37 cellular contexts compared by ENCODE assay signal in the genomic region with DNA sequence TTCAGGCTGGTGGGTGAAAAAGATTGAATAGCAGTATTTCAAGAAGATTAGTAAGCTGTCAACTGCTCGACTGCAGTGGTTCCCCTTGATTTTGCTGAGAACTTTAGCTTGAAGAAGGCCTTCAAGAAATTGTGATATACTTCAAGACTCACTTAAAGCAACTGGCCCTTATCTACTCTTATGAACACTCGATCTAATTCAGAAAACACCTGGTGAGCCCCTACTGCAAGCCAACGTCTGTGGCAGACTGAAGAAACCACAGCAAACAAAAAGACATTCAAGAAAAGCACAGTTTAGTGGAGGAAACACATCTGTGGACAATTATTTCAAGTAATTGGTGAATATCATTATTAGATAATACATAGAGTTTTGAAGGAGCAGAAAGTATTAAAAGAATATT.
"Had no signal": no experiment of that assay in that cellular context is flagged by ENCODE, and none has a peak within 500 bp of the region (broad histone marks: within the 10 kb centered on the region; RNA-seq: fewer than 3 reads in every experiment).

No MANE protein-coding gene starts in this region.

- DNase-seq: activated effector memory CD4-positive, alpha-beta T cell treated with anti-CD3 and anti-CD28 coated beads, Interleukin-2, amount 50 U/mL, for 16 hours; activated effector memory CD4-positive, alpha-beta T cell treated with Interleukin-2 at 50 U/mL for 16 hours; activated gamma-delta T cell; activated gamma-delta T cell treated with Interleukin-2 at 50 U/mL for 16 hours; activated naive CD4-positive, alpha-beta T cell; activated naive CD4-positive, alpha-beta T cell treated with anti-CD3 and anti-CD28 coated beads for 36 hours; activated naive CD4-positive, alpha-beta T cell treated with anti-CD3 and anti-CD28 coated beads, Interleukin-2, amount 10 ng/mL, durations not matched to agents 7 days and 5 days; activated naive CD4-positive, alpha-beta T cell treated with anti-CD3 and anti-CD28 coated beads, Interleukin-2, amount 50 U/mL, for 16 hours; activated naive CD4-positive, alpha-beta T cell treated with Interleukin-2 at 50 U/mL for 16 hours; activated naive CD8-positive, alpha-beta T cell treated with anti-CD3 and anti-CD28 coated beads, Interleukin-2, amount 10 ng/mL, durations not matched to agents 7 days and 5 days; activated naive CD8-positive, alpha-beta T cell treated with anti-CD3 and anti-CD28 coated beads, Interleukin-2, amount 50 U/mL, for 24 hours; activated T-cell treated with anti-CD3 and anti-CD28 coated beads, Interleukin-2, amount 50 U/mL, for 1 hour; activated T-cell treated with anti-CD3 and anti-CD28 coated beads, Interleukin-2, amount 50 U/mL, for 24 hours; activated T-cell treated with anti-CD3 and anti-CD28 coated beads, Interleukin-2, amount 50 U/mL, for 4 hours; activated T-cell treated with anti-CD3 and anti-CD28 coated beads, Interleukin-2, amount 50 U/mL, for 48 hours; activated T-cell treated with anti-CD3 and anti-CD28 coated beads, Interleukin-2, amount 50 U/mL, for 72 hours; adrenal gland; amniotic stem cell; amygdala; anterior cingulate cortex; aorta; body of pancreas; brain microvascular endothelial cell; caudate nucleus; central memory CD4-positive, alpha-beta T cell; cerebellar nuclear complex had no signal

- H3K27me3 Mint-ChIP-seq: activated naive CD4-positive, alpha-beta T cell treated with anti-CD3 and anti-CD28 coated beads, Interleukin-2, amount 10 ng/mL, durations not matched to agents 7 days and 5 days; activated naive CD4-positive, alpha-beta T cell treated with anti-CD3 and anti-CD28 coated beads, Interleukin-2, amount 50 U/mL, for 24 hours; activated naive CD8-positive, alpha-beta T cell; activated naive CD8-positive, alpha-beta T cell treated with anti-CD3 and anti-CD28 coated beads, Interleukin-2, amount 10 ng/mL, durations not matched to agents 7 days and 5 days; activated naive CD8-positive, alpha-beta T cell treated with anti-CD3 and anti-CD28 coated beads, Interleukin-2, amount 50 U/mL, for 24 hours; activated T-cell treated with anti-CD3 and anti-CD28 coated beads, Interleukin-2, amount 50 U/mL, for 24 hours; activated T-helper 17 cell treated with anti-CD3 and anti-CD28 coated beads, Interleukin-2, amount 50 U/mL, for 72 hours; brain; central memory CD8-positive, alpha-beta T cell had no signal

- ATAC-seq: activated naive CD4-positive, alpha-beta T cell treated with anti-CD3 and anti-CD28 coated beads, Interleukin-2, amount 50 U/mL, for 72 hours; activated naive CD8-positive, alpha-beta T cell treated with anti-CD3 and anti-CD28 coated beads, Interleukin-2, amount 50 U/mL, for 24 hours; activated T-cell treated with anti-CD3 and anti-CD28 coated beads, Interleukin-2, amount 50 U/mL, for 4 hours; activated T-cell treated with anti-CD3 and anti-CD28 coated beads, Interleukin-2, amount 50 U/mL, for 72 hours; activated T-helper 17 cell treated with anti-CD3 and anti-CD28 coated beads, Interleukin-2, amount 50 U/mL, for 72 hours; body of pancreas had no signal

- H3K9me3 Mint-ChIP-seq: activated naive CD4-positive, alpha-beta T cell treated with anti-CD3 and anti-CD28 coated beads for 36 hours; activated naive CD4-positive, alpha-beta T cell treated with anti-CD3 and anti-CD28 coated beads, Interleukin-2, amount 50 U/mL, for 24 hours; activated naive CD4-positive, alpha-beta T cell treated with anti-CD3 and anti-CD28 coated beads, Interleukin-2, amount 50 U/mL, for 72 hours; activated naive CD8-positive, alpha-beta T cell treated with anti-CD3 and anti-CD28 coated beads, Interleukin-2, amount 50 U/mL, for 24 hours; activated T-cell treated with anti-CD3 and anti-CD28 coated beads, Interleukin-2, amount 50 U/mL, for 24 hours; activated T-cell treated with anti-CD3 and anti-CD28 coated beads, Interleukin-2, amount 50 U/mL, for 4 hours; activated T-cell treated with anti-CD3 and anti-CD28 coated beads, Interleukin-2, amount 50 U/mL, for 72 hours; activated T-helper 1 cell treated with anti-CD3 and anti-CD28 coated beads, Interleukin-12 subunit alpha, Interleukin-12 subunit beta, Interleukin-2, Interleukin-4 antibody, amounts not matched to agents 30 ng/mL and 10 ng/mL and 1 ng/mL, durations not matched to agents 14 hours and 24 hours and 36 hours; activated T-helper 2 cell treated with anti-CD3 and anti-CD28 coated beads, Interferon-gamma antibody, Interleukin-2, Interleukin-4, amounts not matched to agents 10 μg/mL and 5 μg/mL and 100 μg/mL, durations not matched to agents 14 hours and 24 hours and 36 hours; brain; central memory CD8-positive, alpha-beta T cell had no signal

- H3K4me3 Mint-ChIP-seq: activated naive CD4-positive, alpha-beta T cell treated with anti-CD3 and anti-CD28 coated beads for 36 hours; activated naive CD4-positive, alpha-beta T cell treated with anti-CD3 and anti-CD28 coated beads, Interleukin-2, amount 10 ng/mL, durations not matched to agents 7 days and 5 days; activated naive CD4-positive, alpha-beta T cell treated with anti-CD3 and anti-CD28 coated beads, Interleukin-2, amount 50 U/mL, for 24 hours; activated naive CD8-positive, alpha-beta T cell; activated naive CD8-positive, alpha-beta T cell treated with anti-CD3 and anti-CD28 coated beads, Interleukin-2, amount 10 ng/mL, durations not matched to agents 7 days and 5 days; activated naive CD8-positive, alpha-beta T cell treated with anti-CD3 and anti-CD28 coated beads, Interleukin-2, amount 50 U/mL, for 24 hours; activated T-cell treated with anti-CD3 and anti-CD28 coated beads, Interleukin-2, amount 50 U/mL, for 24 hours; activated T-cell treated with anti-CD3 and anti-CD28 coated beads, Interleukin-2, amount 50 U/mL, for 4 hours; activated T-cell treated with anti-CD3 and anti-CD28 coated beads, Interleukin-2, amount 50 U/mL, for 72 hours; activated T-helper 1 cell treated with anti-CD3 and anti-CD28 coated beads, Interleukin-12 subunit alpha, Interleukin-12 subunit beta, Interleukin-2, Interleukin-4 antibody, amounts not matched to agents 30 ng/mL and 10 ng/mL and 1 ng/mL, durations not matched to agents 14 hours and 24 hours and 36 hours; activated T-helper 17 cell treated with anti-CD3 and anti-CD28 coated beads, Interleukin-2, amount 50 U/mL, for 72 hours; brain; central memory CD8-positive, alpha-beta T cell had no signal

- H3K36me3 Mint-ChIP-seq: activated naive CD4-positive, alpha-beta T cell treated with anti-CD3 and anti-CD28 coated beads, Interleukin-2, amount 10 ng/mL, durations not matched to agents 7 days and 5 days; activated naive CD4-positive, alpha-beta T cell treated with anti-CD3 and anti-CD28 coated beads, Interleukin-2, amount 50 U/mL, for 24 hours; activated naive CD4-positive, alpha-beta T cell treated with anti-CD3 and anti-CD28 coated beads, Interleukin-2, amount 50 U/mL, for 72 hours; activated naive CD8-positive, alpha-beta T cell; activated naive CD8-positive, alpha-beta T cell treated with anti-CD3 and anti-CD28 coated beads, Interleukin-2, amount 10 ng/mL, durations not matched to agents 7 days and 5 days; brain had no signal

- H3K27ac ChIP-seq: adrenal gland, ascending aorta, body of pancreas, brain microvascular endothelial cell, breast epithelium, cardiac muscle cell had no signal

- H3K9me3 ChIP-seq: adrenal gland, ascending aorta, body of pancreas, breast epithelium had no signal

- H3K36me3 ChIP-seq: adrenal gland, ascending aorta, brain microvascular endothelial cell, breast epithelium, cardiac muscle cell had no signal

- H3K4me1 ChIP-seq: adrenal gland, ascending aorta, body of pancreas, breast epithelium had no signal

- H3K4me1 Mint-ChIP-seq: activated naive CD8-positive, alpha-beta T cell treated with anti-CD3 and anti-CD28 coated beads, Interleukin-2, amount 50 U/mL, for 24 hours; activated T-helper 17 cell treated with anti-CD3 and anti-CD28 coated beads, Interleukin-2, amount 50 U/mL, for 72 hours; brain; central memory CD8-positive, alpha-beta T cell had no signal

- H3K27ac Mint-ChIP-seq: activated naive CD4-positive, alpha-beta T cell treated with anti-CD3 and anti-CD28 coated beads for 36 hours; activated naive CD4-positive, alpha-beta T cell treated with anti-CD3 and anti-CD28 coated beads, Interleukin-2, amount 10 ng/mL, durations not matched to agents 7 days and 5 days; activated naive CD4-positive, alpha-beta T cell treated with anti-CD3 and anti-CD28 coated beads, Interleukin-2, amount 50 U/mL, for 24 hours; activated naive CD4-positive, alpha-beta T cell treated with anti-CD3 and anti-CD28 coated beads, Interleukin-2, amount 50 U/mL, for 72 hours; activated naive CD8-positive, alpha-beta T cell; activated naive CD8-positive, alpha-beta T cell treated with anti-CD3 and anti-CD28 coated beads, Interleukin-2, amount 10 ng/mL, durations not matched to agents 7 days and 5 days; activated naive CD8-positive, alpha-beta T cell treated with anti-CD3 and anti-CD28 coated beads, Interleukin-2, amount 50 U/mL, for 24 hours; activated T-cell treated with anti-CD3 and anti-CD28 coated beads, Interleukin-2, amount 50 U/mL, for 24 hours; activated T-cell treated with anti-CD3 and anti-CD28 coated beads, Interleukin-2, amount 50 U/mL, for 72 hours; activated T-helper 1 cell treated with anti-CD3 and anti-CD28 coated beads, Interleukin-12 subunit alpha, Interleukin-12 subunit beta, Interleukin-2, Interleukin-4 antibody, amounts not matched to agents 30 ng/mL and 10 ng/mL and 1 ng/mL, durations not matched to agents 14 hours and 24 hours and 36 hours; activated T-helper 17 cell treated with anti-CD3 and anti-CD28 coated beads, Interleukin-2, amount 50 U/mL, for 72 hours; activated T-helper 2 cell treated with anti-CD3 and anti-CD28 coated beads, Interferon-gamma antibody, Interleukin-2, Interleukin-4, amounts not matched to agents 10 μg/mL and 5 μg/mL and 100 μg/mL, durations not matched to agents 14 hours and 24 hours and 36 hours; brain had no signal

- H3K27me3 ChIP-seq: adrenal gland, ascending aorta, body of pancreas, brain microvascular endothelial cell, breast epithelium, cardiac muscle cell had no signal

- H3K4me3 ChIP-seq: adrenal gland, ascending aorta, body of pancreas, breast epithelium, cardiac muscle cell had no signal
